ENCODE assay signal across 8 cellular contexts in the genomic region with DNA sequence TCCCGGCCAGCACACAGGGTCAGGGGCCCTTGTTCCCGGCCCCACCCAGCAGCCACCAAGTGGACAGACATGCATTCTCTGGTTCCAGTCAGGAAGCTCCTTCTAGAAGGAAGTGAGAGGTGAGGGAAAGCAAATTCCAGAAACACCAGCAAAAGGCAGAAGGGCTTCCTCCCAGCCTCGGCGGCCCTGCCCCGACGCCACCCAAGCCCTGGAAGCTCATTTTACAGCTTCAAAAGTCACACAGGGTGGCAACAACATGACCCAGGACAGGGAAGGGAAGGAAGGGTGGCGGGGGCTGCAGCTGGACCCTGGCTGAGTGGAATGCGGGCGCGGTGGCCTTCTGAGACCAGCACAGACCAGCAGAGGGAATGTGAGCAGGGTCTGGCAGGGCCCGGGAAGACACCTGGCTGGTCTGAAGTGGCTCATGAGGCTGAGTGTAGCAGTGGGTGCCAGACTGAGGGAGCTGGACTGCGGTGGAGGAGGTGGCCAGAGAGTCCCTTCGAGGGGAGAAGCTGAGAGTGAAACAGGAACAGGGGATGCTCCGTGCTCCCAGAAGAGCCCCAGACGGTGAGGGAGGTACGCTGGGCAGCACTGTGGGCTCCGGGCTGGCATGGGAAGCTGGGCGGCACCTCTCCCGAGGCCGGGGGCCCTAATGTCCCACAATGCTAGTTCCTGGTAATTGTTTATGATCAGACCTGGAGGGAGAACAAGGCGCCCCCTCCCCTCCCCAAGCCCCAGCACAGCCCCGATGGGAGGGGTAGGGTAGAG. TPM values are rescaled to one million over a fixed set of nuclear protein-coding genes. Genes with fewer than 3 reads are reported as not detected.
DNase-seq lines count a peak whose midpoint lies in the region; ATAC-seq, FAIRE-seq and TF ChIP-seq lines count a peak whose summit lies in the region.

No MANE protein-coding gene starts in this region.

- 0 out of 2 replicates have a peak overlapping the region, but pooled peaks have one; percentile 98 for H3K9ac ChIP-seq in GM12878 (ENCODE audit: control insufficient read depth, insufficient read depth, low read length)
- no peak overlapping the region for H3K9ac ChIP-seq in mesenchymal stem cell (ENCODE audit: low read length)

- TSS peak; percentile 41 for BruUV-seq in GM12878 (replicated peaks; lab: Mats Ljungman, UMichigan)

- H3K79me1 ChIP-seq in mesenchymal stem cell (replicated peaks; ENCODE audit: low read length, poor library complexity, severe bottlenecking), result peaks cover 17% of the 10 kb centered on the region

- no peak overlapping the region for H2BK5ac ChIP-seq in mesenchymal stem cell (ENCODE audit: low read depth, low read length, poor library complexity, severe bottlenecking)

- H2BK15ac ChIP-seq in mesenchymal stem cell (ENCODE audit: low read depth, poor library complexity, severe bottlenecking), result no peak overlapping the region

- CTCF ChIA-PET in activated naive CD4-positive, alpha-beta T cell treated with anti-CD3 and anti-CD28 coated beads for 36 hours (lab: Charles Lee), result interaction anchor here (1.4 to 4.9 kb wide), 9 partner anchors 9 to 93 kb away, joined by 3 to 32 read pairs (median 8); partner anchors contain the start of genes GALK1 and WBP2
- CTCF ChIA-PET in GM12878 (lab: Yijun Ruan, JAX), result interaction anchor here (0.6 to 8.7 kb wide), 17 partner anchors 9 to 93 kb away, joined by 3 to 117 read pairs (median 5); partner anchors contain the start of genes GALK1, TRIM47, TRIM65 and WBP2

- RAD21 ChIA-PET in GM12878 (lab: Charles Lee; ENCODE audit: unreplicated experiment), result interaction anchor here (1.1 to 3.6 kb wide), 12 partner anchors 9 to 82 kb away, joined by 3 to 21 read pairs (median 8); partner anchors contain the start of genes GALK1, TRIM47, TRIM65 and UNK

- peak overlapping the region in 1 of 2 experiments; percentile 48 for H3K18ac ChIP-seq in mesenchymal stem cell (ENCODE audit: low read depth in 1 of 2, low read length in 2 of 2)

- peaks cover 11% of the 10 kb centered on the region for H3K36me3 Mint-ChIP-seq in activated naive CD4-positive, alpha-beta T cell treated with anti-CD3 and anti-CD28 coated beads for 36 hours (ENCODE audit: low read depth)

- TF ChIP-seq CTCF in GM12878 (IDR thresholded peaks at IDR 0.05 in 2 of 3, conservative IDR thresholded peaks at IDR 0.05 in 1 of 3; ENCODE audit: control insufficient read depth in 2 of 3, extremely low read depth in 1 of 3, insufficient read depth in 1 of 3, low read depth in 3 of 3, low read length in 3 of 3) (no peak), transverse colon (IDR thresholded peaks at IDR 0.05) (no peak)

- in situ Hi-C loops in GM12878 (cut with MboI), result no loop called here
- in situ Hi-C loops in transverse colon (cut with MboI; ENCODE audit: low pct_ligation_motif_present in 1 of 4, low pct_unique_long_range_greater_than_20kb in 1 of 4, low sequenced_read_pairs in 3 of 4), result no loop called here

- H3K4ac ChIP-seq in mesenchymal stem cell (ENCODE audit: low read depth in 1 of 2, low read length in 2 of 2), result no peak overlapping the region

- no peaks in the 10 kb centered on the region for H3K9me3 Mint-ChIP-seq in activated naive CD4-positive, alpha-beta T cell treated with anti-CD3 and anti-CD28 coated beads for 36 hours
- no peaks in the 10 kb centered on the region for H3K9me3 Mint-ChIP-seq in stimulated activated naive CD8-positive, alpha-beta T cell treated with anti-CD3 and anti-CD28 coated beads, Interleukin-15, amount 100 ng/mL, for 72 hours

- H4K91ac ChIP-seq in mesenchymal stem cell (ENCODE audit: low read length), result peak overlapping the region; percentile 47

- H3K36me3 ChIP-seq in GM12878 (ENCODE audit: control insufficient read depth in 2 of 2, insufficient read depth in 2 of 2, low read length in 1 of 2) (peaks cover 0 to 7% of the 10 kb centered on the region in 2 experiments; a peak in 3 of 4 replicates), mesenchymal stem cell (ENCODE audit: control insufficient read depth in 1 of 2, insufficient read depth in 2 of 2, low read depth in 1 of 2, low read length in 2 of 2) (peaks cover 56% of the 10 kb centered on the region in 2 experiments), transverse colon (peaks cover 0 to 44% (median 19%) of the 10 kb centered on the region in 4 donors)

- no peak overlapping the region for H3K14ac ChIP-seq in mesenchymal stem cell (ENCODE audit: low read length in 2 of 2)

- peak overlapping the region; percentile 60 for H2AK5ac ChIP-seq in mesenchymal stem cell (ENCODE audit: low read length, severe bottlenecking)

- H3K4me3 ChIP-seq in GM12878 (no peak overlapping the region), mesenchymal stem cell (ENCODE audit: insufficient read depth in 1 of 2, low read depth in 1 of 2, low read length in 2 of 2) (no peak overlapping the region), transverse colon (no peak overlapping the region)

- peaks cover 14% of the 10 kb centered on the region for H3K4me1 ChIP-seq in GM12878 (ENCODE audit: control insufficient read depth, insufficient read depth, low read length)
- H3K4me1 ChIP-seq in mesenchymal stem cell (ENCODE audit: control insufficient read depth, insufficient read depth, low read depth, low read length), result peaks cover 22% of the 10 kb centered on the region
- H3K4me1 ChIP-seq in transverse colon, result peaks cover 20 to 51% (median 29%) of the 10 kb centered on the region in 4 donors

- 85% methylated on average over 22 of the region's 22 CpGs for WGBS in GM12878 (ENCODE audit: insufficient coverage, insufficient replicate concordance, low lambda C conversion rate, missing lambda C conversion rate)
- 88% methylated on average over 22 of the region's 22 CpGs for WGBS in mesenchymal stem cell
- 70% methylated on average over 22 of the region's 22 CpGs; no CpG with 5 or more reads in 1 of the 2 donors for WGBS in transverse colon (ENCODE audit: low coverage in 1 of 2), 2 donors

- H3K27me3 ChIP-seq in GM12878 (replicated peaks in 1 of 2; ENCODE audit: control insufficient read depth in 2 of 2, insufficient read depth in 2 of 2, low read length in 1 of 2) (no peaks in the 10 kb centered on the region), mesenchymal stem cell (ENCODE audit: control insufficient read depth in 1 of 2, insufficient read depth in 1 of 2, low read length in 2 of 2) (no peaks in the 10 kb centered on the region), transverse colon (no peaks in the 10 kb centered on the region)

- H2BK120ac ChIP-seq in mesenchymal stem cell (ENCODE audit: low read depth, low read length), result no peak overlapping the region

- no peak for TF ChIP-seq POLR2A in GM12878 (IDR thresholded peaks at IDR 0.05; ENCODE audit: low read depth, low read length)
- TF ChIP-seq POLR2A in transverse colon (IDR thresholded peaks at IDR 0.05), result no peak

- H3K4me2 ChIP-seq in GM12878 (ENCODE audit: control insufficient read depth, insufficient read depth) (0 out of 2 replicates have a peak overlapping the region, but pooled peaks have one; percentile 1), mesenchymal stem cell (ENCODE audit: low read length, poor library complexity, severe bottlenecking) (no peak overlapping the region)

- peaks cover 18% of the 10 kb centered on the region for H3K79me2 ChIP-seq in GM12878 (ENCODE audit: control insufficient read depth, insufficient read depth, low read length)

- H3K4me1 Mint-ChIP-seq in activated naive CD4-positive, alpha-beta T cell treated with anti-CD3 and anti-CD28 coated beads for 36 hours (ENCODE audit: low read depth), result peaks cover 22% of the 10 kb centered on the region
- peaks cover 45% of the 10 kb centered on the region for H3K4me1 Mint-ChIP-seq in stimulated activated naive CD8-positive, alpha-beta T cell treated with anti-CD3 and anti-CD28 coated beads, Interleukin-15, amount 100 ng/mL, for 72 hours

- H3K27me3 Mint-ChIP-seq in activated naive CD4-positive, alpha-beta T cell treated with anti-CD3 and anti-CD28 coated beads for 36 hours (ENCODE audit: low read depth), result no peaks in the 10 kb centered on the region
- no peaks in the 10 kb centered on the region for H3K27me3 Mint-ChIP-seq in stimulated activated naive CD8-positive, alpha-beta T cell treated with anti-CD3 and anti-CD28 coated beads, Interleukin-15, amount 100 ng/mL, for 72 hours

- intact Hi-C loops in activated naive CD4-positive, alpha-beta T cell treated with anti-CD3 and anti-CD28 coated beads for 36 hours (cut with micrococcal nuclease), result no loop called here
- intact Hi-C loops in GM12878 (cut with micrococcal nuclease; ENCODE audit: unreplicated experiment), result no loop called here
- intact Hi-C loops in transverse colon (cut with DNase I; ENCODE audit: low total_unique reads), result no loop called here

- no peak for TF ChIP-seq RAD21 in GM12878 (IDR thresholded peaks at IDR 0.05; ENCODE audit: insufficient read depth, low read depth, low read length)

- no peak overlapping the region for H2BK12ac ChIP-seq in mesenchymal stem cell (ENCODE audit: low read length in 2 of 2)

- no peak for FAIRE-seq in GM12878 (lab: Jason Lieb, UNC)

- H3K9me3 ChIP-seq in GM12878 (replicated peaks; ENCODE audit: control insufficient read depth, insufficient read depth, low read length) (no peaks in the 10 kb centered on the region), mesenchymal stem cell (ENCODE audit: control insufficient read depth, low read length) (no peaks in the 10 kb centered on the region), transverse colon (no peaks in the 10 kb centered on the region)

- POLR2A ChIA-PET in GM12878 (lab: Charles Lee), result interaction anchor here (0.6 to 4.5 kb wide), 16 partner anchors 9 to 507 kb away, joined by 3 to 42 read pairs (median 4); partner anchors contain the start of genes RECQL5, TRIM65, UNK and WBP2

- no peaks in the 10 kb centered on the region for H4K20me1 ChIP-seq in GM12878 (ENCODE audit: control insufficient read depth, insufficient read depth)

- no peak overlapping the region for H2AFZ ChIP-seq in GM12878 (ENCODE audit: control insufficient read depth, low read depth, low read length)
- H2AFZ ChIP-seq in mesenchymal stem cell (ENCODE audit: low read depth, low read length), result no peak overlapping the region

- TF ChIP-seq EP300 in GM12878 (IDR thresholded peaks at IDR 0.05; ENCODE audit: borderline replicate concordance in 1 of 2, control insufficient read depth in 1 of 2, low read depth in 2 of 2, low read length in 2 of 2), result no peak
- TF ChIP-seq EP300 in transverse colon (IDR thresholded peaks at IDR 0.05; ENCODE audit: low read depth), result no peak

- DNase-seq in activated naive CD4-positive, alpha-beta T cell treated with anti-CD3 and anti-CD28 coated beads for 36 hours, result no peak
- DNase-seq in activated naive CD4-positive, alpha-beta T cell (lab: John Stamatoyannopoulos, UW), result no peak
- DNase-seq in GM12878 (ENCODE audit: low read depth, low spot score) (no peak), mesenchymal stem cell (no peak), transverse colon (peak; percentile 41)
- no peak for DNase-seq in stimulated activated naive CD8-positive, alpha-beta T cell treated with anti-CD3 and anti-CD28 coated beads, Interleukin-15, amount 100 ng/mL, for 72 hours

- H3K27ac ChIP-seq in GM12878 (ENCODE audit: control insufficient read depth, insufficient read depth) (peak overlapping the region; percentile 93; the same call in 1 of the 2 replicates), mesenchymal stem cell (ENCODE audit: low read length, poor library complexity, severe bottlenecking) (peak overlapping the region; percentile 27), transverse colon (peak overlapping the region; percentile 79 to 85 (median 80))

- H3K4me3 Mint-ChIP-seq in activated naive CD4-positive, alpha-beta T cell treated with anti-CD3 and anti-CD28 coated beads for 36 hours, result no peak overlapping the region
- H3K4me3 Mint-ChIP-seq in stimulated activated naive CD8-positive, alpha-beta T cell treated with anti-CD3 and anti-CD28 coated beads, Interleukin-15, amount 100 ng/mL, for 72 hours, result no peak overlapping the region

- peak overlapping the region; percentile 79 for H4K8ac ChIP-seq in mesenchymal stem cell (ENCODE audit: low read length)

- ATAC-seq in GM12878 (no peak), GM21367 (IDR thresholded peaks at IDR 0.05; ENCODE audit: unreplicated experiment) (no peak), HG02884 (IDR thresholded peaks at IDR 0.05; ENCODE audit: unreplicated experiment) (no peak)
- no peak for ATAC-seq in stimulated activated naive CD8-positive, alpha-beta T cell treated with anti-CD3 and anti-CD28 coated beads, Interleukin-15, amount 100 ng/mL, for 72 hours

- SMC1A ChIA-PET in GM12878 (lab: Charles Lee; ENCODE audit: uncharacterized antibody, unreplicated experiment), result interaction anchor here (0.9 to 3.2 kb wide), 8 partner anchors 9 to 84 kb away, joined by 3 to 18 read pairs (median 5); partner anchors contain the start of genes TRIM65 and WBP2

- peak overlapping the region; percentile 69 for H3K27ac Mint-ChIP-seq in activated naive CD4-positive, alpha-beta T cell treated with anti-CD3 and anti-CD28 coated beads for 36 hours
- H3K27ac Mint-ChIP-seq in stimulated activated naive CD8-positive, alpha-beta T cell treated with anti-CD3 and anti-CD28 coated beads, Interleukin-15, amount 100 ng/mL, for 72 hours, result peak overlapping the region in 1 of 2 donors; percentile 92

- no peak overlapping the region for H3K23ac ChIP-seq in mesenchymal stem cell (ENCODE audit: low read length in 2 of 2)

RNA-seq across cellular contexts. Expression of gene UNC13D, which starts 1.9 kb away (rescaled TPM):
- 10 to 100 TPM; 98.5 to 99.1 TPM for total RNA-seq in activated naive CD4-positive, alpha-beta T cell treated with anti-CD3 and anti-CD28 coated beads for 36 hours
- 128 and 142 TPM in 2 replicates for total RNA-seq in GM12878 (2013; cell fraction: nucleolus; rRNA removed)
- 37.9 and 45.2 TPM in 2 replicates for total RNA-seq in GM12878 (2014; rRNA removed)
- 10.0 and 10.3 TPM in 2 replicates for total RNA-seq in GM12878 (2014; rRNA removed; fragmentation: Illumina TruSeq; extraction: Trizol)
- 58.6 and 63.9 TPM in 2 replicates for total RNA-seq in GM12878 (2021)
- polyA plus RNA-seq in GM12878 (2011; ENCODE audit: low read depth), result 46.6 TPM
- 9.2 and 15.5 TPM in 2 replicates for polyA plus RNA-seq in GM12878 (2011; rRNA removed)
- 11.1 and 15.5 TPM in 2 replicates for polyA plus RNA-seq in GM12878 (2011; cell fraction: cytosol; rRNA removed)
- 157 and 179 TPM in 2 replicates for polyA plus RNA-seq in GM12878 (2011; cell fraction: nucleus; rRNA removed)
- 42.6 and 46.6 TPM in 2 replicates for polyA plus RNA-seq in GM12878 (2012)
- polyA plus RNA-seq in GM12878 (2014; fragmentation: Illumina TruSeq; extraction: Trizol), result 4.0 and 14.4 TPM in 2 replicates
- 1 to 10 TPM in 1 of 2 experiments, under 1 TPM in 1; 0.32 to 1.6 TPM for polyA plus RNA-seq in GM12878 (2014; fragmentation: Nextera tagmentation; extraction: Ambion mirVana)
- polyA plus RNA-seq in GM12878 (2014; rRNA removed), result 37.1 and 46.0 TPM in 2 replicates
- 10 to 100 TPM; 34.9 to 37.4 TPM for polyA plus RNA-seq in GM12878 (2016; fragmentation: Nextera tagmentation; extraction: Ambion mirVana)
- polyA minus RNA-seq in GM12878 (2011; rRNA and poly(A)+ RNA removed), result 12.5 and 23.1 TPM in 2 replicates
- polyA minus RNA-seq in GM12878 (2011; cell fraction: cytosol; rRNA and poly(A)+ RNA removed), result 9.7 and 12.6 TPM in 2 replicates
- polyA minus RNA-seq in GM12878 (2011; cell fraction: nucleus; rRNA and poly(A)+ RNA removed), result 47.1 and 66.4 TPM in 2 replicates
- polyA plus RNA-seq in mesenchymal stem cell (2013, experiment 1 of 2), result 1.1 TPM
- polyA plus RNA-seq in mesenchymal stem cell (2013, experiment 2 of 2), result 0.49 TPM
- 10 to 100 TPM in 3 of 4 donors, 1 to 10 TPM in 1; 3.0 to 48.3 (median 16.2) TPM for total RNA-seq in transverse colon

RNA-seq across cellular contexts. Expression of gene WBP2, which starts 9.0 kb away (rescaled TPM):
- total RNA-seq in activated naive CD4-positive, alpha-beta T cell treated with anti-CD3 and anti-CD28 coated beads for 36 hours, result 10 to 100 TPM; 65.0 to 68.7 TPM
- 24.5 and 27.7 TPM in 2 replicates for total RNA-seq in GM12878 (2013; cell fraction: nucleolus; rRNA removed)
- total RNA-seq in GM12878 (2014; rRNA removed) (26.0 and 28.4 TPM in 2 replicates), GM12878 (2014; rRNA removed; fragmentation: Illumina TruSeq; extraction: Trizol) (11.8 and 12.1 TPM in 2 replicates), GM12878 (2021) (53.9 and 56.4 TPM in 2 replicates), transverse colon (10 to 100 TPM; 27.7 to 75.1 (median 56.8) TPM)
- 45.2 TPM for polyA plus RNA-seq in GM12878 (2011; ENCODE audit: low read depth)
- polyA plus RNA-seq in GM12878 (2011; rRNA removed) (12.7 and 18.6 TPM in 2 replicates), GM12878 (2014; fragmentation: Illumina TruSeq; extraction: Trizol) (40.8 and 53.4 TPM in 2 replicates), GM12878 (2014; fragmentation: Nextera tagmentation; extraction: Ambion mirVana) (1 to 10 TPM; 1.5 to 3.0 TPM), GM12878 (2014; rRNA removed) (26.6 and 30.9 TPM in 2 replicates), GM12878 (2016; fragmentation: Nextera tagmentation; extraction: Ambion mirVana) (10 to 100 TPM; 49.8 to 57.3 TPM)
- 18.8 and 21.9 TPM in 2 replicates for polyA plus RNA-seq in GM12878 (2011; cell fraction: cytosol; rRNA removed)
- polyA plus RNA-seq in GM12878 (2011; cell fraction: nucleus; rRNA removed), result 60.2 and 65.4 TPM in 2 replicates
- polyA plus RNA-seq in GM12878 (2012), result 80.3 and 82.1 TPM in 2 replicates
- 20.7 and 21.9 TPM in 2 replicates for polyA minus RNA-seq in GM12878 (2011; rRNA and poly(A)+ RNA removed)
- 11.9 and 13.1 TPM in 2 replicates for polyA minus RNA-seq in GM12878 (2011; cell fraction: cytosol; rRNA and poly(A)+ RNA removed)
- polyA minus RNA-seq in GM12878 (2011; cell fraction: nucleus; rRNA and poly(A)+ RNA removed), result 21.2 and 23.5 TPM in 2 replicates
- 173 TPM for polyA plus RNA-seq in mesenchymal stem cell (2013, experiment 1 of 2)
- polyA plus RNA-seq in mesenchymal stem cell (2013, experiment 2 of 2), result 171 TPM

RNA-seq across cellular contexts. Expression of gene TRIM47, which starts 32.3 kb away (rescaled TPM):
- total RNA-seq in activated naive CD4-positive, alpha-beta T cell treated with anti-CD3 and anti-CD28 coated beads for 36 hours, result 1 to 10 TPM; 8.1 to 9.6 TPM
- total RNA-seq in GM12878 (2013; cell fraction: nucleolus; rRNA removed), result 4.6 and 7.4 TPM in 2 replicates
- total RNA-seq in GM12878 (2014; rRNA removed) (9.6 and 9.8 TPM in 2 replicates), GM12878 (2014; rRNA removed; fragmentation: Illumina TruSeq; extraction: Trizol) (3.7 and 4.3 TPM in 2 replicates), GM12878 (2021) (8.6 and 9.8 TPM in 2 replicates), transverse colon (100 to 1,000 TPM in 1 of 4 donors, 10 to 100 TPM in 3; 38.6 to 118 (median 41.0) TPM)
- polyA plus RNA-seq in GM12878 (2011; ENCODE audit: low read depth), result 0.16 TPM
- polyA plus RNA-seq in GM12878 (2011; rRNA removed) (0.12 and 0.35 TPM in 2 replicates), GM12878 (2014; fragmentation: Illumina TruSeq; extraction: Trizol) (0.84 and 4.6 TPM in 2 replicates), GM12878 (2014; fragmentation: Nextera tagmentation; extraction: Ambion mirVana) (1 to 10 TPM in 1 of 2 experiments, under 1 TPM in 1; 0.79 to 1.8 TPM), GM12878 (2014; rRNA removed) (8.4 and 11.3 TPM in 2 replicates), GM12878 (2016; fragmentation: Nextera tagmentation; extraction: Ambion mirVana) (1 to 10 TPM; 6.1 to 9.7 TPM)
- 0.64 and 0.93 TPM in 2 replicates for polyA plus RNA-seq in GM12878 (2011; cell fraction: cytosol; rRNA removed)
- 0.48 and 1.5 TPM in 2 replicates for polyA plus RNA-seq in GM12878 (2011; cell fraction: nucleus; rRNA removed)
- polyA plus RNA-seq in GM12878 (2012), result 0.67 and 0.97 TPM in 2 replicates
- not detected in 2 replicates for polyA minus RNA-seq in GM12878 (2011; rRNA and poly(A)+ RNA removed)
- polyA minus RNA-seq in GM12878 (2011; cell fraction: cytosol; rRNA and poly(A)+ RNA removed), result 0.73 TPM in 1 of 2 replicates, not detected in the other
- 0.96 and 0.97 TPM in 2 replicates for polyA minus RNA-seq in GM12878 (2011; cell fraction: nucleus; rRNA and poly(A)+ RNA removed)
- 42.8 TPM for polyA plus RNA-seq in mesenchymal stem cell (2013, experiment 1 of 2)
- polyA plus RNA-seq in mesenchymal stem cell (2013, experiment 2 of 2), result 46.1 TPM

RNA-seq across cellular contexts. Expression of gene TRIM65, which starts 50.6 kb away (rescaled TPM):
- total RNA-seq in activated naive CD4-positive, alpha-beta T cell treated with anti-CD3 and anti-CD28 coated beads for 36 hours, result 10 to 100 TPM; 24.5 to 25.5 TPM
- 10.6 and 14.1 TPM in 2 replicates for total RNA-seq in GM12878 (2013; cell fraction: nucleolus; rRNA removed)
- total RNA-seq in GM12878 (2014; rRNA removed), result 21.0 and 26.0 TPM in 2 replicates
- total RNA-seq in GM12878 (2014; rRNA removed; fragmentation: Illumina TruSeq; extraction: Trizol), result 10.1 and 11.6 TPM in 2 replicates
- 21.8 and 23.0 TPM in 2 replicates for total RNA-seq in GM12878 (2021)
- polyA plus RNA-seq in GM12878 (2011; ENCODE audit: low read depth), result 3.9 TPM
- 3.9 and 6.0 TPM in 2 replicates for polyA plus RNA-seq in GM12878 (2011; rRNA removed)
- 7.4 and 8.5 TPM in 2 replicates for polyA plus RNA-seq in GM12878 (2011; cell fraction: cytosol; rRNA removed)
- polyA plus RNA-seq in GM12878 (2011; cell fraction: nucleus; rRNA removed), result 6.4 and 8.0 TPM in 2 replicates
- polyA plus RNA-seq in GM12878 (2012), result 7.9 and 8.1 TPM in 2 replicates
- 7.2 and 10.0 TPM in 2 replicates for polyA plus RNA-seq in GM12878 (2014; fragmentation: Illumina TruSeq; extraction: Trizol)
- polyA plus RNA-seq in GM12878 (2014; fragmentation: Nextera tagmentation; extraction: Ambion mirVana), result 1 to 10 TPM; 1.4 to 3.8 TPM
- polyA plus RNA-seq in GM12878 (2014; rRNA removed), result 18.8 and 19.5 TPM in 2 replicates
- 10 to 100 TPM in 1 of 2 experiments, 1 to 10 TPM in 1; 3.2 to 16.2 TPM for polyA plus RNA-seq in GM12878 (2016; fragmentation: Nextera tagmentation; extraction: Ambion mirVana)
- polyA minus RNA-seq in GM12878 (2011; rRNA and poly(A)+ RNA removed), result 2.4 and 6.8 TPM in 2 replicates
- 2.0 and 2.1 TPM in 2 replicates for polyA minus RNA-seq in GM12878 (2011; cell fraction: cytosol; rRNA and poly(A)+ RNA removed)
- polyA minus RNA-seq in GM12878 (2011; cell fraction: nucleus; rRNA and poly(A)+ RNA removed), result 2.2 and 4.6 TPM in 2 replicates
- polyA plus RNA-seq in mesenchymal stem cell (2013, experiment 1 of 2), result 15.7 TPM
- 15.2 TPM for polyA plus RNA-seq in mesenchymal stem cell (2013, experiment 2 of 2)
- 10 to 100 TPM; 16.8 to 21.7 (median 20.5) TPM for total RNA-seq in transverse colon

RNA-seq across cellular contexts. Expression of gene MRPL38, which starts 58.6 kb away (rescaled TPM):
- total RNA-seq in activated naive CD4-positive, alpha-beta T cell treated with anti-CD3 and anti-CD28 coated beads for 36 hours, result 100 to 1,000 TPM; 109 to 117 TPM
- total RNA-seq in GM12878 (2013; cell fraction: nucleolus; rRNA removed), result 53.2 and 65.9 TPM in 2 replicates
- total RNA-seq in GM12878 (2014; rRNA removed) (39.3 and 43.8 TPM in 2 replicates), GM12878 (2014; rRNA removed; fragmentation: Illumina TruSeq; extraction: Trizol) (49.3 and 52.1 TPM in 2 replicates), GM12878 (2021) (145 and 161 TPM in 2 replicates), transverse colon (100 to 1,000 TPM in 1 of 4 donors, 10 to 100 TPM in 3; 40.6 to 117 (median 48.5) TPM)
- 17.8 TPM for polyA plus RNA-seq in GM12878 (2011; ENCODE audit: low read depth)
- polyA plus RNA-seq in GM12878 (2011; rRNA removed) (21.8 and 54.1 TPM in 2 replicates), GM12878 (2014; fragmentation: Illumina TruSeq; extraction: Trizol) (13.1 and 44.1 TPM in 2 replicates), GM12878 (2014; fragmentation: Nextera tagmentation; extraction: Ambion mirVana) (10 to 100 TPM in 1 of 2 experiments, 1 to 10 TPM in 1; 6.6 to 20.1 TPM), GM12878 (2014; rRNA removed) (76.9 and 84.1 TPM in 2 replicates), GM12878 (2016; fragmentation: Nextera tagmentation; extraction: Ambion mirVana) (100 to 1,000 TPM; 204 to 205 TPM)
- 63.0 and 88.7 TPM in 2 replicates for polyA plus RNA-seq in GM12878 (2011; cell fraction: cytosol; rRNA removed)
- 286 and 298 TPM in 2 replicates for polyA plus RNA-seq in GM12878 (2011; cell fraction: nucleus; rRNA removed)
- 44.0 and 47.0 TPM in 2 replicates for polyA plus RNA-seq in GM12878 (2012)
- polyA minus RNA-seq in GM12878 (2011; rRNA and poly(A)+ RNA removed), result 25.1 and 39.7 TPM in 2 replicates
- polyA minus RNA-seq in GM12878 (2011; cell fraction: cytosol; rRNA and poly(A)+ RNA removed), result 21.5 and 33.3 TPM in 2 replicates
- 36.5 and 65.6 TPM in 2 replicates for polyA minus RNA-seq in GM12878 (2011; cell fraction: nucleus; rRNA and poly(A)+ RNA removed)
- polyA plus RNA-seq in mesenchymal stem cell (2013, experiment 1 of 2), result 44.2 TPM
- polyA plus RNA-seq in mesenchymal stem cell (2013, experiment 2 of 2), result 41.8 TPM

Comparison
In these comparisons a context has a peak if more than half of its experiments do, and no peak if none do; other contexts are left out.
1. H3K27ac ChIP-seq: peak in every context shown above with its lines; median percentile 93 in GM12878; 80 in transverse colon; 27 in mesenchymal stem cell.